Comparison of ENCODE assay signal across 8 cellular contexts in genomic region chr19:17226002-17226933, GRCh38. TPM values are rescaled to one million over a fixed set of nuclear protein-coding genes. Genes with fewer than 3 reads are reported as not detected.
DNase-seq lines count a peak whose midpoint lies in the region; ATAC-seq and TF ChIP-seq lines count a peak whose summit lies in the region.

Gene OCEL1, plus strand, starts transcription at chr19:17226226. Its CDS starts 22 bp downstream, at chr19:17226248.

- intact Hi-C loops in T-helper 1 cell treated with Interleukin-12 subunit alpha and Interleukin-12 subunit beta and Interleukin-4 antibody, amounts not matched to agents 30 ng/mL and 1 ng/mL, for 36 hours (cut with micrococcal nuclease), result loop anchor here (1.0 to 5.0 kb wide), 10 partner anchors 9 to 329 kb away; partner anchors contain the start of genes BABAM1, DDA1, GTPBP3 and HAUS8
- intact Hi-C loops in adrenal gland (cut with DNase I), result no loop called here
- intact Hi-C loops in heart right ventricle (cut with DNase I), result loop anchor here in 3 of 10 donors (2.0 to 10.0 kb wide), 3 partner anchors 19 to 151 kb away; partner anchors contain the start of genes HAUS8 (in 3 of the 3), MYO9B (in 3 of the 3) and NR2F6 (in 1 of the 3)
- intact Hi-C loops in posterior cingulate gyrus (cut with DNase I), result no loop called here

- no peaks in the 10 kb centered on the region for H3K9me3 ChIP-seq in adrenal gland (replicated peaks in 1 of 3)
- H3K9me3 ChIP-seq in heart right ventricle, result no peaks in the 10 kb centered on the region
- H3K9me3 ChIP-seq in upper lobe of left lung, result no peaks in the 10 kb centered on the region

- H3K4me1 ChIP-seq in adrenal gland (replicated peaks in 1 of 2) (peaks cover 10 to 16% of the 10 kb centered on the region in 2 donors), heart right ventricle (peaks cover 0 to 25% (median 15%) of the 10 kb centered on the region in 9 donors), upper lobe of left lung (peaks cover 9 to 22% (median 14%) of the 10 kb centered on the region in 4 donors)

- peak; percentile 82 for DNase-seq in NCI-H1694 (lab: John Stamatoyannopoulos, UW)
- DNase-seq in adrenal gland, result peak; percentile 98 to 100 (median 99)
- peak; percentile 98 to 99 for DNase-seq in heart right ventricle
- DNase-seq in posterior cingulate gyrus, result peak; percentile 96 to 100 (median 99)
- peak; percentile 98 to 99 for DNase-seq in upper lobe of left lung

- no peaks in the 10 kb centered on the region for H3K27me3 ChIP-seq in adrenal gland
- no peaks in the 10 kb centered on the region for H3K27me3 ChIP-seq in heart right ventricle
- no peaks in the 10 kb centered on the region for H3K27me3 ChIP-seq in upper lobe of left lung

- 0% methylated on average over 8 to 90 of the region's 90 CpGs for WGBS in adrenal gland, 4 donors
- WGBS in heart right ventricle, 2 donors, result 0% methylated on average over 79 to 90 of the region's 90 CpGs
- WGBS in upper lobe of left lung, 2 donors, result 1% methylated on average over 13 to 21 of the region's 90 CpGs

- TF ChIP-seq POLR2A in GM15510 (IDR thresholded peaks at IDR 0.05; ENCODE audit: borderline replicate concordance, extremely low read depth, insufficient read length) (peak; percentile 93), adrenal gland (IDR thresholded peaks at IDR 0.05) (peak; percentile 28 to 83), upper lobe of left lung (IDR thresholded peaks at IDR 0.05) (peak in 3 of 4 donors; percentile 29 to 80 (median 45))

- peak in 1 of 4 donors; percentile 26 for TF ChIP-seq EP300 in upper lobe of left lung (IDR thresholded peaks at IDR 0.05)

- peaks cover 0 to 7% of the 10 kb centered on the region in 2 donors for H3K36me3 ChIP-seq in adrenal gland (replicated peaks in 1 of 2)
- peaks cover 0 to 34% (median under 1%) of the 10 kb centered on the region in 9 donors for H3K36me3 ChIP-seq in heart right ventricle
- H3K36me3 ChIP-seq in upper lobe of left lung, result peaks cover 0 to 25% (median 10%) of the 10 kb centered on the region in 4 donors

- H3K4me3 ChIP-seq in adrenal gland, result peak within 1 kb of the TSS in 2 of 4 donors; percentile 61 to 64
- peak within 1 kb of the TSS; percentile 22 to 88 (median 72) for H3K4me3 ChIP-seq in heart right ventricle
- peak within 1 kb of the TSS; percentile 61 to 81 (median 77) for H3K4me3 ChIP-seq in upper lobe of left lung

- peak in 1 of 6 experiments; percentile 6 for TF ChIP-seq CTCF in adrenal gland (IDR thresholded peaks at IDR 0.05)
- no peak for TF ChIP-seq CTCF in heart right ventricle (IDR thresholded peaks at IDR 0.05)
- TF ChIP-seq CTCF in upper lobe of left lung (IDR thresholded peaks at IDR 0.05), result peak in 2 of 6 experiments; percentile 7 to 9

- peak within 1 kb of the TSS; percentile 84 to 91 (median 85) for H3K27ac ChIP-seq in adrenal gland
- peak within 1 kb of the TSS; percentile 27 to 94 (median 88) for H3K27ac ChIP-seq in heart right ventricle
- peak within 1 kb of the TSS; percentile 83 to 92 (median 88) for H3K27ac ChIP-seq in upper lobe of left lung

- peak; percentile 81 for ATAC-seq in HG02884 (IDR thresholded peaks at IDR 0.05; ENCODE audit: unreplicated experiment)
- ATAC-seq in heart right ventricle, result peak; percentile 97 to 98 (median 98)
- ATAC-seq in upper lobe of left lung (ENCODE audit: low FRiP score in 2 of 2), result peak; percentile 97 to 98

RNA-seq across cellular contexts. Expression of gene OCEL1, which starts in this region (rescaled TPM):
- total RNA-seq in T-helper 1 cell treated with Interleukin-12 subunit alpha and Interleukin-12 subunit beta and Interleukin-4 antibody, amounts not matched to agents 30 ng/mL and 1 ng/mL, for 36 hours, result 15.7 and 21.3 TPM in 2 replicates
- total RNA-seq in adrenal gland, result 10 to 100 TPM in 7 of 8 donors, 1 to 10 TPM in 1; 6.1 to 49.1 (median 33.8) TPM
- 10 to 100 TPM; 10.3 to 48.2 (median 27.0) TPM for polyA plus RNA-seq in adrenal gland
- total RNA-seq in heart right ventricle, result 10 to 100 TPM in 9 of 10 donors, 1 to 10 TPM in 1; 7.2 to 38.6 (median 15.0) TPM
- polyA plus RNA-seq in heart right ventricle, result 10 to 100 TPM; 14.3 to 47.4 TPM
- 10 to 100 TPM; 12.3 to 37.7 (median 25.8) TPM for total RNA-seq in upper lobe of left lung
